Comparison of ENCODE assay signal across 1 cellular context in genomic region chr6:110873981-110874879, GRCh38.
TF ChIP-seq lines count a peak whose summit lies in the region.

Gene AMD1 (plus strand): TSS chr6:110874785. CDS start chr6:110875106, 321 bp downstream.

TF ChIP-seq in HepG2, 621 proteins besides CTCF, POLR2A, EP300 and RAD21 (continued from another document):
- TF ChIP-seq TEF (CRISPR knock-in tag; IDR thresholded peaks at IDR 0.05) = 0 out of 2 replicates have a peak, but pooled peaks have one; percentile 73
- TF ChIP-seq ZNF550 (CRISPR knock-in tag; IDR thresholded peaks at IDR 0.05; ENCODE audit: borderline replicate concordance) = no peak
- TF ChIP-seq JDP2 (CRISPR knock-in tag; IDR thresholded peaks at IDR 0.05; ENCODE audit: borderline replicate concordance) = no peak
- no peak for TF ChIP-seq ZFP62 (CRISPR knock-in tag; IDR thresholded peaks at IDR 0.05)
- TF ChIP-seq BCL6 (CRISPR knock-in tag; IDR thresholded peaks at IDR 0.05) = peak; percentile 48
- TF ChIP-seq KDM2A (CRISPR knock-in tag; IDR thresholded peaks at IDR 0.05; ENCODE audit: borderline replicate concordance, low read depth) = peak; percentile 82; the same call in 1 of the 2 replicates
- TF ChIP-seq PHF21A (CRISPR knock-in tag; IDR thresholded peaks at IDR 0.05) = peak; percentile 28; the same call in 1 of the 2 replicates
- TF ChIP-seq ZNF605 (CRISPR knock-in tag; IDR thresholded peaks at IDR 0.05) = peak; percentile 85
- peak; percentile 86 for TF ChIP-seq RFX5 (IDR thresholded peaks at IDR 0.05; ENCODE audit: low read depth, low read length)
- peak; percentile 69; the same call in 1 of the 2 replicates for TF ChIP-seq HDAC2 (CRISPR knock-in tag; IDR thresholded peaks at IDR 0.05)
- peak; percentile 61; the same call in 1 of the 2 replicates for TF ChIP-seq ZBTB7A (CRISPR knock-in tag; IDR thresholded peaks at IDR 0.05)
- no peak for TF ChIP-seq MED13 (CRISPR knock-in tag; IDR thresholded peaks at IDR 0.05)
- TF ChIP-seq GATAD1 (CRISPR knock-in tag; IDR thresholded peaks at IDR 0.05) = peak; percentile 77
- no peak for TF ChIP-seq ZNF552 (CRISPR knock-in tag; IDR thresholded peaks at IDR 0.05; ENCODE audit: borderline replicate concordance)
- no peak for TF ChIP-seq ZNF337 (CRISPR knock-in tag; IDR thresholded peaks at IDR 0.05; ENCODE audit: borderline replicate concordance, low read depth)
- peak; percentile 66; the same call in 1 of the 2 replicates for TF ChIP-seq ZNF256 (CRISPR knock-in tag; conservative IDR thresholded peaks at IDR 0.05)
- TF ChIP-seq FOXM1 (CRISPR knock-in tag; IDR thresholded peaks at IDR 0.05) = no peak
- no peak for TF ChIP-seq THYN1 (CRISPR knock-in tag; IDR thresholded peaks at IDR 0.05; ENCODE audit: borderline replicate concordance, low read depth)
- peak; percentile 65 for TF ChIP-seq FOSL2 (CRISPR knock-in tag; IDR thresholded peaks at IDR 0.05)
- peak; percentile 86 for TF ChIP-seq KMT2B (CRISPR knock-in tag; IDR thresholded peaks at IDR 0.05)
- peak; percentile 67; the same call in 1 of the 2 replicates for TF ChIP-seq KLF11 (CRISPR knock-in tag; IDR thresholded peaks at IDR 0.05)
- no peak for TF ChIP-seq ZNF776 (CRISPR knock-in tag; IDR thresholded peaks at IDR 0.05)
- TF ChIP-seq HNRNPK (IDR thresholded peaks at IDR 0.05; ENCODE audit: low read depth, low read length, poor library complexity, severe bottlenecking) = peak; percentile 61
- no peak for TF ChIP-seq ZNF354B (CRISPR knock-in tag; IDR thresholded peaks at IDR 0.05)
- no peak for TF ChIP-seq AKAP8 (CRISPR knock-in tag; IDR thresholded peaks at IDR 0.05)
- TF ChIP-seq ZFX (CRISPR knock-in tag; IDR thresholded peaks at IDR 0.05; ENCODE audit: low read depth) = peak; percentile 79
- TF ChIP-seq KAT2B (IDR thresholded peaks at IDR 0.05; ENCODE audit: borderline replicate concordance, low read depth, low read length) = no peak
- peak; percentile 78 for TF ChIP-seq YEATS2 (CRISPR knock-in tag; IDR thresholded peaks at IDR 0.05; ENCODE audit: borderline replicate concordance)
- no peak for TF ChIP-seq ZNF879 (CRISPR knock-in tag; IDR thresholded peaks at IDR 0.05)
- TF ChIP-seq CENPX (CRISPR knock-in tag; IDR thresholded peaks at IDR 0.05) = no peak
- TF ChIP-seq KIAA2018 (CRISPR knock-in tag; IDR thresholded peaks at IDR 0.05; ENCODE audit: borderline replicate concordance) = no peak
- TF ChIP-seq ZNF629 (CRISPR knock-in tag; conservative IDR thresholded peaks at IDR 0.05) = no peak
- TF ChIP-seq ZNF816 (CRISPR knock-in tag; IDR thresholded peaks at IDR 0.05; ENCODE audit: borderline replicate concordance) = no peak
- TF ChIP-seq IKZF4 (CRISPR knock-in tag; IDR thresholded peaks at IDR 0.05; ENCODE audit: borderline replicate concordance, low read depth, not compliant biosample characterization) = no peak
- TF ChIP-seq ATF1 (CRISPR knock-in tag; IDR thresholded peaks at IDR 0.05) = peak; percentile 92
- peak; percentile 76; the same call in 1 of the 2 replicates for TF ChIP-seq ZNF766 (CRISPR knock-in tag; IDR thresholded peaks at IDR 0.05; ENCODE audit: borderline replicate concordance)
- peak; percentile 9; the same call in 1 of the 2 replicates for TF ChIP-seq ZNF773 (CRISPR knock-in tag; IDR thresholded peaks at IDR 0.05; ENCODE audit: borderline replicate concordance)
- TF ChIP-seq NFE2L1 (CRISPR knock-in tag; IDR thresholded peaks at IDR 0.05; ENCODE audit: borderline replicate concordance) = no peak
- TF ChIP-seq IRX3 (CRISPR knock-in tag; IDR thresholded peaks at IDR 0.05; ENCODE audit: borderline replicate concordance, low read depth) = 0 out of 2 replicates have a peak, but pooled peaks have one; percentile 46
- no peak for TF ChIP-seq ZNF674 (CRISPR knock-in tag; IDR thresholded peaks at IDR 0.05; ENCODE audit: low read depth)
- 0 out of 2 replicates have a peak, but pooled peaks have one; percentile 37 for TF ChIP-seq ZKSCAN8 (CRISPR knock-in tag; IDR thresholded peaks at IDR 0.05; ENCODE audit: borderline replicate concordance)
- TF ChIP-seq MEIS2 (CRISPR knock-in tag; IDR thresholded peaks at IDR 0.05) = peak; percentile 77; the same call in 1 of the 2 replicates
- no peak for TF ChIP-seq REPIN1 (CRISPR knock-in tag; IDR thresholded peaks at IDR 0.05; ENCODE audit: borderline replicate concordance, low read depth)
- no peak for TF ChIP-seq ZNF10 (CRISPR knock-in tag; IDR thresholded peaks at IDR 0.05; ENCODE audit: borderline replicate concordance, low read depth)
- TF ChIP-seq, protein P1, sequence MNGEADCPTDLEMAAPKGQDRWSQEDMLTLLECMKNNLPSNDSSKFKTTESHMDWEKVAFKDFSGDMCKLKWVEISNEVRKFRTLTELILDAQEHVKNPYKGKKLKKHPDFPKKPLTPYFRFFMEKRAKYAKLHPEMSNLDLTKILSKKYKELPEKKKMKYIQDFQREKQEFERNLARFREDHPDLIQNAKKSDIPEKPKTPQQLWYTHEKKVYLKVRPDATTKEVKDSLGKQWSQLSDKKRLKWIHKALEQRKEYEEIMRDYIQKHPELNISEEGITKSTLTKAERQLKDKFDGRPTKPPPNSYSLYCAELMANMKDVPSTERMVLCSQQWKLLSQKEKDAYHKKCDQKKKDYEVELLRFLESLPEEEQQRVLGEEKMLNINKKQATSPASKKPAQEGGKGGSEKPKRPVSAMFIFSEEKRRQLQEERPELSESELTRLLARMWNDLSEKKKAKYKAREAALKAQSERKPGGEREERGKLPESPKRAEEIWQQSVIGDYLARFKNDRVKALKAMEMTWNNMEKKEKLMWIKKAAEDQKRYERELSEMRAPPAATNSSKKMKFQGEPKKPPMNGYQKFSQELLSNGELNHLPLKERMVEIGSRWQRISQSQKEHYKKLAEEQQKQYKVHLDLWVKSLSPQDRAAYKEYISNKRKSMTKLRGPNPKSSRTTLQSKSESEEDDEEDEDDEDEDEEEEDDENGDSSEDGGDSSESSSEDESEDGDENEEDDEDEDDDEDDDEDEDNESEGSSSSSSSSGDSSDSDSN (CRISPR knock-in tag; IDR thresholded peaks at IDR 0.05) = peak; percentile 75
- peak; percentile 89 for TF ChIP-seq TGIF2 (CRISPR knock-in tag; IDR thresholded peaks at IDR 0.05)
- TF ChIP-seq ATF7 (IDR thresholded peaks at IDR 0.05) = no peak
- peak; percentile 52; the same call in 1 of the 2 replicates for TF ChIP-seq ATF7 (CRISPR knock-in tag; IDR thresholded peaks at IDR 0.05)
- no peak for TF ChIP-seq ATM (IDR thresholded peaks at IDR 0.05; ENCODE audit: borderline replicate concordance)
- no peak for TF ChIP-seq SOX13 (IDR thresholded peaks at IDR 0.05)
- TF ChIP-seq SOX13 (CRISPR knock-in tag; conservative IDR thresholded peaks at IDR 0.05 in 1 of 2, IDR thresholded peaks at IDR 0.05 in 1 of 2) = peak in 1 of 2 experiments; percentile 33; a peak in 1 of 4 replicates
- no peak for TF ChIP-seq ZNF747 (CRISPR knock-in tag; IDR thresholded peaks at IDR 0.05; ENCODE audit: borderline replicate concordance)
- peak; percentile 49; the same call in 1 of the 2 replicates for TF ChIP-seq ESRRA (CRISPR knock-in tag; IDR thresholded peaks at IDR 0.05; ENCODE audit: low read depth)
- no peak for TF ChIP-seq ONECUT2 (CRISPR knock-in tag; IDR thresholded peaks at IDR 0.05)
- TF ChIP-seq ZNF562 (CRISPR knock-in tag; IDR thresholded peaks at IDR 0.05; ENCODE audit: borderline replicate concordance) = no peak
- TF ChIP-seq MATR3 (CRISPR knock-in tag; IDR thresholded peaks at IDR 0.05) = no peak
- no peak for TF ChIP-seq CC2D1A (CRISPR knock-in tag; IDR thresholded peaks at IDR 0.05)
- 0 out of 2 replicates have a peak, but pooled peaks have one; percentile 49 for TF ChIP-seq XBP1 (CRISPR knock-in tag; IDR thresholded peaks at IDR 0.05)
